Comparison of ENCODE assay signal across 9 cellular contexts in the genomic region with DNA sequence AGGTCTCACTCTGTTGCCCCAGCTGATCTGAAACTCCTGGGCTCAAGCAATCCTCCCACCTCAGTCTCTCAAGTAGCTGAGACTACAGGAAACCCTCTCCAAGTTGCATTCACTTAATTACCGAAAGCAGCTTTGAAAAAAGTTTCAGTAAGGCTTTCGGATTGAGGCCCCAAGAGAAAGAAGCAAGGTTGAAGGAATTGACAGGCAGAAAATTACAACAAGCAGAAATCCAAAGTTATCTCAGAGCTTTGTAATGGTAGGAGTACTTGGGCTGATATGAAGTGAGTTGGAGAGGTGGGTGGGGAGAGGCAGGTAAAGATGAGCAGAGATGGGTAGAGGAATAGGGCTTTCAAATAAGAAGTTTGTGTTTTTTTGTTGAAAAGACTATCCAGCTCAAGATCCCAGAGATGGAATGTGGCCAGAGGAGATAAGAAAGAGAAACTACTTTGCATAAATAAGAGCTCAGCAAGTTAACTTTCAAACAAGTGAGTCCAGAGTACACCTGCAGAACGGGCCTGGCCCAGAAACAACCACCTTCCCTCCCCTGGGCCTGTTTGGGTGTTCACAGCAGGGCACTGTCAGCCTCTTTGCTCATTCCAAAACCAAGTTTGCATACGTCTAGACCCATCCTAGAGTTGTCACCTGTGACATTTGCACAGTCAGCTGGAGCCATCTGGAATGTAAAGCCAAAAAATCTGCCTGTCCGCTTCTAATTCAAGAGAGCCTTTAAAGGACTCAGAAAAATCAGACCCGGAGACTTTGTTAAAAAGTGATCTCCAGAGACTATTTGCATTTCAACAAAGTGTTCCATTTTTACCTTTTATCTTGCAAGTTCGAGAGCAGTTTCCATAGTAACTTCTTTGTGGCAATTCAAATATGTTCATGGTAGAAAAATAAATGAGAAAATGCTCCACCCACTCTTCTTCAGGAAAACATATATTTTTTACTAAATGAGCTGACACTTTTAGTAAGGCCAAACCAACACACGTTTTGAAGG. TPM values are rescaled to one million over a fixed set of nuclear protein-coding genes. Genes with fewer than 3 reads are reported as not detected.
DNase-seq lines count a peak whose midpoint lies in the region; ATAC-seq and TF ChIP-seq lines count a peak whose summit lies in the region.
"Had no signal": no experiment of that assay in that cellular context is flagged by ENCODE, and none has a peak within 500 bp of the region (broad histone marks: within the 10 kb centered on the region; RNA-seq: fewer than 3 reads in every experiment).

No MANE protein-coding gene starts in this region.

- intact Hi-C loops in activated CD8-positive, alpha-beta T cell treated with anti-CD3 and anti-CD28 coated beads for 36 hours (cut with micrococcal nuclease), result no loop called here

- H3K4me3 Mint-ChIP-seq in CD4-positive, CD25-positive, alpha-beta regulatory T cell, result peak overlapping the region; percentile 68 to 100 (median 88)
- peak overlapping the region; percentile 44 for H3K4me3 Mint-ChIP-seq in activated CD8-positive, alpha-beta T cell treated with anti-CD3 and anti-CD28 coated beads for 36 hours
- H3K4me3 Mint-ChIP-seq in immature natural killer cell, result peak overlapping the region in 1 of 5 donors; percentile 53

- DNase-seq in CD4-positive, CD25-positive, alpha-beta regulatory T cell, result peak in 1 of 3 donors; percentile 54
- peak; percentile 42 for DNase-seq in activated CD8-positive, alpha-beta T cell treated with anti-CD3 and anti-CD28 coated beads for 36 hours
- DNase-seq in immature natural killer cell (no peak), RKO (ENCODE audit: low spot score) (no peak), NK-92 (lab: John Stamatoyannopoulos, UW; ENCODE audit: unreplicated experiment) (no peak), pons (ENCODE audit: low spot score) (no peak)
- DNase-seq: NCI-H526 had no signal

- peaks cover 41% of the 10 kb centered on the region for H3K4me1 ChIP-seq in CD4-positive, CD25-positive, alpha-beta regulatory T cell (ENCODE audit: control insufficient read depth, insufficient read depth, low read length, poor library complexity, severe bottlenecking)

- no peaks in the 10 kb centered on the region for H3K36me3 ChIP-seq in CD4-positive, CD25-positive, alpha-beta regulatory T cell (ENCODE audit: control insufficient read depth, insufficient read depth, low read length)

- H3K4me3 ChIP-seq in CD4-positive, CD25-positive, alpha-beta regulatory T cell (ENCODE audit: low read depth, low read length), result peak overlapping the region; percentile 51

- CTCF ChIA-PET in activated CD8-positive, alpha-beta T cell treated with anti-CD3 and anti-CD28 coated beads for 36 hours (lab: Charles Lee), result interaction anchor here (0.6 to 1.6 kb wide), 6 partner anchors 9 to 88 kb away, joined by 3 to 6 read pairs (median 3); no protein-coding TSS in a partner anchor

- no peaks in the 10 kb centered on the region for H3K9me3 ChIP-seq in CD4-positive, CD25-positive, alpha-beta regulatory T cell (ENCODE audit: control insufficient read depth in 2 of 2, low read length in 2 of 2)

- POLR2A ChIA-PET in activated CD8-positive, alpha-beta T cell treated with anti-CD3 and anti-CD28 coated beads for 36 hours (lab: Charles Lee), result interaction anchor here (1.3 to 1.7 kb wide), 2 partner anchors 10 to 11 kb away, joined by 4 to 7 read pairs; no protein-coding TSS in a partner anchor

- no peaks in the 10 kb centered on the region for H3K27me3 Mint-ChIP-seq in CD4-positive, CD25-positive, alpha-beta regulatory T cell
- no peaks in the 10 kb centered on the region for H3K27me3 Mint-ChIP-seq in activated CD8-positive, alpha-beta T cell treated with anti-CD3 and anti-CD28 coated beads for 36 hours
- H3K27me3 Mint-ChIP-seq in immature natural killer cell (ENCODE audit: low read depth in 3 of 3), result peaks cover 5 to 21% (median 14%) of the 10 kb centered on the region in 3 donors

- peaks cover 33 to 61% (median 42%) of the 10 kb centered on the region in 4 donors for H3K4me1 Mint-ChIP-seq in CD4-positive, CD25-positive, alpha-beta regulatory T cell
- peaks cover 52% of the 10 kb centered on the region for H3K4me1 Mint-ChIP-seq in activated CD8-positive, alpha-beta T cell treated with anti-CD3 and anti-CD28 coated beads for 36 hours (ENCODE audit: low read depth)
- H3K4me1 Mint-ChIP-seq in immature natural killer cell, result peaks cover 31 to 32% of the 10 kb centered on the region in 2 donors

- peaks cover 0 to 4% (median 0%) of the 10 kb centered on the region in 7 donors for H3K9me3 Mint-ChIP-seq in CD4-positive, CD25-positive, alpha-beta regulatory T cell
- no peaks in the 10 kb centered on the region for H3K9me3 Mint-ChIP-seq in activated CD8-positive, alpha-beta T cell treated with anti-CD3 and anti-CD28 coated beads for 36 hours
- H3K9me3 Mint-ChIP-seq in immature natural killer cell, result peaks cover 0 to 4% (median 0%) of the 10 kb centered on the region in 6 donors

- no peak for ATAC-seq in CD4-positive, CD25-positive, alpha-beta regulatory T cell (ENCODE audit: low read depth in 2 of 2)
- ATAC-seq in GM19043 (IDR thresholded peaks at IDR 0.05; ENCODE audit: low read depth, unreplicated experiment), result peak; percentile 67
- peak; percentile 65 for ATAC-seq in HG03039 (IDR thresholded peaks at IDR 0.05; ENCODE audit: unreplicated experiment)
- ATAC-seq in activated CD8-positive, alpha-beta T cell treated with anti-CD3 and anti-CD28 coated beads for 36 hours, result peak; percentile 24

- no peaks in the 10 kb centered on the region for H3K27me3 ChIP-seq in CD4-positive, CD25-positive, alpha-beta regulatory T cell (ENCODE audit: control insufficient read depth, insufficient read depth, low read length)

- peak overlapping the region; percentile 59 for H3K27ac ChIP-seq in CD4-positive, CD25-positive, alpha-beta regulatory T cell (ENCODE audit: insufficient read depth, low read length, poor library complexity, severe bottlenecking)

- peak overlapping the region; percentile 1 to 72 (median 57) for H3K27ac Mint-ChIP-seq in CD4-positive, CD25-positive, alpha-beta regulatory T cell
- peak overlapping the region; percentile 64 for H3K27ac Mint-ChIP-seq in activated CD8-positive, alpha-beta T cell treated with anti-CD3 and anti-CD28 coated beads for 36 hours
- H3K27ac Mint-ChIP-seq in immature natural killer cell, result no peak overlapping the region

- TF ChIP-seq CTCF in activated CD8-positive, alpha-beta T cell treated with anti-CD3 and anti-CD28 coated beads for 36 hours (IDR thresholded peaks at IDR 0.05), result no peak

- no peaks in the 10 kb centered on the region for H3K36me3 Mint-ChIP-seq in CD4-positive, CD25-positive, alpha-beta regulatory T cell
- peaks cover 7% of the 10 kb centered on the region for H3K36me3 Mint-ChIP-seq in activated CD8-positive, alpha-beta T cell treated with anti-CD3 and anti-CD28 coated beads for 36 hours (ENCODE audit: low read depth)
- no peaks in the 10 kb centered on the region for H3K36me3 Mint-ChIP-seq in immature natural killer cell

RNA-seq across cellular contexts. Expression of a gene that starts 2.3 kb away (rescaled TPM):
- total RNA-seq in CD4-positive, CD25-positive, alpha-beta regulatory T cell, result 111 TPM
- 100 to 1,000 TPM in 3 of 4 donors, 10 to 100 TPM in 1; 93.2 to 126 (median 111) TPM for polyA plus RNA-seq in CD4-positive, CD25-positive, alpha-beta regulatory T cell
- 10 to 100 TPM; 56.8 to 60.7 TPM for total RNA-seq in activated CD8-positive, alpha-beta T cell treated with anti-CD3 and anti-CD28 coated beads for 36 hours
- polyA plus RNA-seq in immature natural killer cell, result 100 to 1,000 TPM in 1 of 3 donors, 10 to 100 TPM in 2; 75.7 to 106 (median 84.8) TPM

Comparison
In these comparisons a context has a peak if more than half of its experiments do, and no peak if none do; other contexts are left out.
1. ATAC-seq: peak in GM19043 (single experiment), HG03039 (single experiment) and activated CD8-positive, alpha-beta T cell treated with anti-CD3 and anti-CD28 coated beads for 36 hours (single experiment); none in CD4-positive, CD25-positive, alpha-beta regulatory T cell (0 of 2).
2. H3K27ac Mint-ChIP-seq: peak in CD4-positive, CD25-positive, alpha-beta regulatory T cell (3 of 3) and activated CD8-positive, alpha-beta T cell treated with anti-CD3 and anti-CD28 coated beads for 36 hours (single experiment); none in immature natural killer cell (0 of 6).